ENCODE assay signal across 19 cellular contexts in genomic region chr4:150074064-150074463, GRCh38. TPM values are rescaled to one million over a fixed set of nuclear protein-coding genes. Genes with fewer than 3 reads are reported as not detected.
A peak's percentile ranks its signal among the peaks of the same experiment; 100 is the strongest.
DNase-seq lines count a peak whose midpoint lies in the region; ATAC-seq, FAIRE-seq and TF ChIP-seq lines count a peak whose summit lies in the region.
"Had no signal": no experiment of that assay in that cellular context is flagged by ENCODE, and none has a peak within 500 bp of the region (broad histone marks: within the 10 kb centered on the region; RNA-seq: fewer than 3 reads in every experiment).

No MANE protein-coding gene starts in this region.

- no peak overlapping the region for H2BK120ac ChIP-seq in IMR-90 (ENCODE audit: low read depth, low read length)
- no peak overlapping the region for H2BK120ac ChIP-seq in mesenchymal stem cell (ENCODE audit: low read depth, low read length)

- no peaks in the 10 kb centered on the region for H3K36me3 Mint-ChIP-seq in activated naive CD8-positive, alpha-beta T cell treated with anti-CD3 and anti-CD28 coated beads for 36 hours
- H3K36me3 Mint-ChIP-seq in natural killer cell = no peaks in the 10 kb centered on the region
- H3K36me3 Mint-ChIP-seq: CD4-positive, alpha-beta memory T cell had no signal

- H3K14ac ChIP-seq in IMR-90 (replicated peaks; ENCODE audit: low read depth, low read length) = no peak overlapping the region
- no peak overlapping the region for H3K14ac ChIP-seq in mesenchymal stem cell (ENCODE audit: low read length in 2 of 2)

- H4K8ac ChIP-seq in IMR-90 (ENCODE audit: low read depth in 2 of 2, low read length in 2 of 2) (no peak overlapping the region), mesenchymal stem cell (ENCODE audit: low read length) (no peak overlapping the region)

- ATAC-seq in HepG2 (no peak), right lobe of liver (no peak), IMR-90 (ENCODE audit: low read depth) (no peak), natural killer cell (no peak)
- ATAC-seq: GM12878, GM23338 had no signal

- intact Hi-C loops in HepG2 (cut with micrococcal nuclease; ENCODE audit: unreplicated experiment) = no loop called here
- intact Hi-C loops in right lobe of liver (cut with DNase I) = no loop called here
- intact Hi-C loops in IMR-90 (cut with micrococcal nuclease) = no loop called here
- intact Hi-C loops in natural killer cell (cut with micrococcal nuclease) = no loop called here
- intact Hi-C loops in breast epithelium (cut with DNase I; ENCODE audit: low total_unique reads) = no loop called here

- 0 out of 2 replicates have a peak, but pooled peaks cover 2% of the 10 kb centered on the region for H3K9me1 ChIP-seq in IMR-90 (ENCODE audit: insufficient read depth, low read length)

- H3K27me3 ChIP-seq in HepG2 (ENCODE audit: control insufficient read depth in 1 of 2, insufficient read depth in 2 of 2, low read length in 2 of 2) (peaks cover under 1 to 5% of the 10 kb centered on the region in 2 experiments; a peak in 1 of 5 replicates), right lobe of liver (peaks cover 0 to 2% of the 10 kb centered on the region in 2 donors), IMR-90 (ENCODE audit: control insufficient read depth, insufficient read depth, low read length) (no peaks in the 10 kb centered on the region), mesenchymal stem cell (ENCODE audit: control insufficient read depth in 1 of 2, insufficient read depth in 1 of 2, low read length in 2 of 2) (no peaks in the 10 kb centered on the region), breast epithelium (no peaks in the 10 kb centered on the region)

- peaks cover 0 to 1% of the 10 kb centered on the region in 2 experiments; a peak in 2 of 4 replicates for H3K79me1 ChIP-seq in IMR-90 (ENCODE audit: low read depth in 1 of 2, low read length in 2 of 2)
- peaks cover 4% of the 10 kb centered on the region for H3K79me1 ChIP-seq in mesenchymal stem cell (replicated peaks; ENCODE audit: low read length, poor library complexity, severe bottlenecking)

- H4K91ac ChIP-seq in IMR-90 (ENCODE audit: insufficient read depth, low read depth, low read length) (no peak overlapping the region), mesenchymal stem cell (ENCODE audit: low read length) (no peak overlapping the region)

- TF ChIP-seq CTCF in HepG2 (CRISPR knock-in tag; IDR thresholded peaks at IDR 0.05) (no peak), right lobe of liver (IDR thresholded peaks at IDR 0.05) (no peak), IMR-90 (conservative IDR thresholded peaks at IDR 0.05; ENCODE audit: low read depth, low read length) (no peak), natural killer cell (IDR thresholded peaks at IDR 0.05) (no peak), breast epithelium (IDR thresholded peaks at IDR 0.05) (no peak)

- 2% methylated on average over 2 of the region's 2 CpGs for WGBS in HepG2 (ENCODE audit: low lambda C conversion rate)
- WGBS in right lobe of liver (ENCODE audit: insufficient coverage, low coverage, low lambda C conversion rate, missing lambda C conversion rate) = 66% methylated on average over 2 of the region's 2 CpGs
- no CpG with 5 or more reads among the region's 2 CpGs for WGBS in IMR-90 (ENCODE audit: extremely low coverage in 2 of 2, insufficient read length in 1 of 2), 2 experiments
- 80% methylated on average over 1 of the region's 2 CpGs for WGBS in mesenchymal stem cell

- H3K4me3 ChIP-seq in HepG2 (replicated peaks in 1 of 3; ENCODE audit: insufficient read depth in 1 of 3, low read depth in 2 of 3, low read length in 3 of 3) (no peak overlapping the region), right lobe of liver (no peak overlapping the region), IMR-90 (ENCODE audit: insufficient read depth, low read depth, low read length) (no peak overlapping the region), mesenchymal stem cell (ENCODE audit: insufficient read depth in 1 of 2, low read depth in 1 of 2, low read length in 2 of 2) (no peak overlapping the region), breast epithelium (no peak overlapping the region)
- H3K4me3 ChIP-seq: GM12878, GM23338, HAP-1 had no signal

- TF ChIP-seq EP300 in HepG2 (IDR thresholded peaks at IDR 0.05; ENCODE audit: low read depth in 2 of 2, low read length in 2 of 2) = no peak
- TF ChIP-seq EP300 in HepG2 (CRISPR knock-in tag; IDR thresholded peaks at IDR 0.05; ENCODE audit: borderline replicate concordance) = no peak

- 0 out of 2 replicates have a peak overlapping the region, but pooled peaks have one; percentile 40 for H3K4ac ChIP-seq in IMR-90 (ENCODE audit: low read depth, low read length)
- H3K4ac ChIP-seq in mesenchymal stem cell (ENCODE audit: low read depth in 1 of 2, low read length in 2 of 2) = no peak overlapping the region

- no peaks in the 10 kb centered on the region for H3K4me1 Mint-ChIP-seq in activated naive CD8-positive, alpha-beta T cell treated with anti-CD3 and anti-CD28 coated beads for 36 hours
- H3K4me1 Mint-ChIP-seq in natural killer cell = no peaks in the 10 kb centered on the region

- H3K27ac Mint-ChIP-seq in activated naive CD8-positive, alpha-beta T cell treated with anti-CD3 and anti-CD28 coated beads for 36 hours = no peak overlapping the region
- H3K27ac Mint-ChIP-seq in natural killer cell = no peak overlapping the region
- H3K27ac Mint-ChIP-seq: CD4-positive, alpha-beta memory T cell; GM23338 had no signal

- H3K4me2 ChIP-seq in HepG2 (ENCODE audit: low read depth, low read length) (no peak overlapping the region), IMR-90 (ENCODE audit: low read depth, low read length) (no peak overlapping the region), mesenchymal stem cell (ENCODE audit: low read length, poor library complexity, severe bottlenecking) (no peak overlapping the region)
- H3K4me2 ChIP-seq: GM23338 had no signal

- H3K4me1 ChIP-seq in HepG2 (ENCODE audit: insufficient read depth, low read length) (no peaks in the 10 kb centered on the region), right lobe of liver (peaks cover 0 to 8% (median 0%) of the 10 kb centered on the region in 4 donors), IMR-90 (ENCODE audit: control insufficient read depth, insufficient read depth, low read length) (peaks cover 5% of the 10 kb centered on the region; the same call in 1 of the 2 replicates), mesenchymal stem cell (ENCODE audit: control insufficient read depth, insufficient read depth, low read depth, low read length) (peaks cover 6% of the 10 kb centered on the region), breast epithelium (peaks cover 0 to 6% of the 10 kb centered on the region in 2 donors)
- H3K4me1 ChIP-seq: HAP-1 had no signal

- H2BK15ac ChIP-seq in IMR-90 (ENCODE audit: low read depth, low read length) = no peak overlapping the region; the same call in 2 of the 3 replicates
- H2BK15ac ChIP-seq in mesenchymal stem cell (ENCODE audit: low read depth, poor library complexity, severe bottlenecking) = no peak overlapping the region

- H3K36me3 ChIP-seq in HepG2 (replicated peaks in 1 of 2; ENCODE audit: control insufficient read depth in 1 of 2, insufficient read depth in 2 of 2, low read length in 2 of 2) (no peaks in the 10 kb centered on the region), right lobe of liver (no peaks in the 10 kb centered on the region), IMR-90 (ENCODE audit: control insufficient read depth, insufficient read depth, low read length) (no peaks in the 10 kb centered on the region), mesenchymal stem cell (ENCODE audit: control insufficient read depth in 1 of 2, insufficient read depth in 2 of 2, low read depth in 1 of 2, low read length in 2 of 2) (no peaks in the 10 kb centered on the region), breast epithelium (no peaks in the 10 kb centered on the region)
- H3K36me3 ChIP-seq: HAP-1 had no signal

- no peak overlapping the region for H4K5ac ChIP-seq in IMR-90 (ENCODE audit: low read depth, low read length)

- no peak overlapping the region for H2AK9ac ChIP-seq in IMR-90 (replicated peaks; ENCODE audit: low read depth, low read length, poor library complexity)

- no peak overlapping the region for H3K27ac ChIP-seq in HepG2 (ENCODE audit: extremely low read length, insufficient read depth, low read length)
- H3K27ac ChIP-seq in right lobe of liver = no peak overlapping the region
- H3K27ac ChIP-seq in IMR-90 (ENCODE audit: insufficient read depth, low read length) = no peak overlapping the region
- peak overlapping the region; percentile 29 for H3K27ac ChIP-seq in mesenchymal stem cell (ENCODE audit: low read length, poor library complexity, severe bottlenecking)
- H3K27ac ChIP-seq in breast epithelium = no peak overlapping the region

- H4K20me1 ChIP-seq in HepG2 (ENCODE audit: insufficient read depth, low read length) (no peaks in the 10 kb centered on the region), IMR-90 (ENCODE audit: insufficient read depth, low read length) (no peaks in the 10 kb centered on the region)

- CTCF ChIA-PET in HepG2 (lab: Yijun Ruan, JAX; ENCODE audit: low intra/inter-chr PET ratio, low total read pairs) (no interaction called here), IMR-90 (lab: Yijun Ruan, JAX) (no interaction called here)

- H3K9me3 ChIP-seq in HepG2 (ENCODE audit: low read length) = no peaks in the 10 kb centered on the region
- no peaks in the 10 kb centered on the region for H3K9me3 ChIP-seq in right lobe of liver
- H3K9me3 ChIP-seq in IMR-90 (ENCODE audit: control insufficient read depth, insufficient read depth, low read length) = no peaks in the 10 kb centered on the region
- H3K9me3 ChIP-seq in mesenchymal stem cell (ENCODE audit: control insufficient read depth, low read length) = no peaks in the 10 kb centered on the region
- no peaks in the 10 kb centered on the region for H3K9me3 ChIP-seq in breast epithelium
- H3K9me3 ChIP-seq: HAP-1 had no signal

- no peak overlapping the region for H3K18ac ChIP-seq in IMR-90 (ENCODE audit: low read depth, low read length)
- no peak overlapping the region for H3K18ac ChIP-seq in mesenchymal stem cell (ENCODE audit: low read depth in 1 of 2, low read length in 2 of 2)

- H3K9ac ChIP-seq in HepG2 (ENCODE audit: insufficient read depth, low read depth, low read length) = no peak overlapping the region
- no peak overlapping the region for H3K9ac ChIP-seq in IMR-90 (ENCODE audit: low read depth, low read length)
- no peak overlapping the region for H3K9ac ChIP-seq in mesenchymal stem cell (ENCODE audit: low read length)

- H2AK5ac ChIP-seq in IMR-90 (ENCODE audit: low read depth, low read length) = no peak overlapping the region
- H2AK5ac ChIP-seq in mesenchymal stem cell (ENCODE audit: low read length, severe bottlenecking) = no peak overlapping the region

- TF ChIP-seq RAD21 in HepG2 (CRISPR knock-in tag; IDR thresholded peaks at IDR 0.05) (no peak), IMR-90 (IDR thresholded peaks at IDR 0.05; ENCODE audit: low read length) (no peak)

- dilution Hi-C loops in IMR-90 (cut with HindIII; ENCODE audit: low sequenced_read_pairs, unreplicated experiment) = no loop called here

- BruUV-seq in HepG2 (replicated peaks; lab: Mats Ljungman, UMichigan) (no TSS peak), IMR-90 (replicated peaks; lab: Mats Ljungman, UMichigan) (no TSS peak)

- POLR2A ChIA-PET in HepG2 (lab: Yijun Ruan, JAX) (no interaction called here), IMR-90 (lab: Charles Lee; ENCODE audit: unreplicated experiment) (no interaction called here)

- in situ Hi-C loops in HepG2 (cut with HindIII; ENCODE audit: extremely low pct_ligation_motif_present, low pct_unique_long_range_greater_than_20kb) = no loop called here
- in situ Hi-C loops in IMR-90 (cut with MboI; ENCODE audit: low sequenced_read_pairs) = loop anchor here (5.0 kb wide), 1 partner anchor 62 kb away; no protein-coding TSS in a partner anchor

- no peak overlapping the region for H3K4me3 Mint-ChIP-seq in activated naive CD8-positive, alpha-beta T cell treated with anti-CD3 and anti-CD28 coated beads for 36 hours
- no peak overlapping the region for H3K4me3 Mint-ChIP-seq in natural killer cell
- H3K4me3 Mint-ChIP-seq: CD4-positive, alpha-beta memory T cell; GM23338 had no signal

- no peaks in the 10 kb centered on the region for H3K79me2 ChIP-seq in HepG2 (ENCODE audit: insufficient read depth, low read length)

- FAIRE-seq in HepG2 (lab: Jason Lieb, UNC) = no peak
- FAIRE-seq: G401.6, GM12878, GM19239 had no signal

- no peak for TF ChIP-seq POLR2A in HepG2 (IDR thresholded peaks at IDR 0.05; ENCODE audit: insufficient read depth in 1 of 2, low read depth in 2 of 2, low read length in 2 of 2)
- TF ChIP-seq POLR2A in right lobe of liver (IDR thresholded peaks at IDR 0.05) = no peak
- TF ChIP-seq POLR2A in IMR-90 (IDR thresholded peaks at IDR 0.05; ENCODE audit: low read depth, low read length) = no peak
- no peak for TF ChIP-seq POLR2A in breast epithelium (IDR thresholded peaks at IDR 0.05)

- DNase-seq in HepG2 (ENCODE audit: low spot score) = no peak
- no peak for DNase-seq in right lobe of liver
- no peak for DNase-seq in IMR-90
- no peak for DNase-seq in mesenchymal stem cell
- no peak for DNase-seq in activated naive CD8-positive, alpha-beta T cell treated with anti-CD3 and anti-CD28 coated beads for 36 hours
- DNase-seq in natural killer cell = no peak
- no peak for DNase-seq in breast epithelium (ENCODE audit: low spot score in 2 of 2)
- DNase-seq: 8988T; C1 segment of cervical spinal cord; Calu3; CD4-positive, alpha-beta memory T cell; COR-L47; DMS53; DND-41 had no signal

- H3K23ac ChIP-seq in IMR-90 (ENCODE audit: low read depth, low read length) (no peak overlapping the region), mesenchymal stem cell (ENCODE audit: low read length in 2 of 2) (no peak overlapping the region)

- H2AFZ ChIP-seq in HepG2 (ENCODE audit: low read length) (no peak overlapping the region), IMR-90 (replicated peaks; ENCODE audit: low read length, poor library complexity) (no peak overlapping the region), mesenchymal stem cell (ENCODE audit: low read depth, low read length) (no peak overlapping the region)
- H2AFZ ChIP-seq: GM23338 had no signal

- peaks cover 2% of the 10 kb centered on the region for H3K9me3 Mint-ChIP-seq in activated naive CD8-positive, alpha-beta T cell treated with anti-CD3 and anti-CD28 coated beads for 36 hours
- peaks cover 2% of the 10 kb centered on the region in 2 donors for H3K9me3 Mint-ChIP-seq in natural killer cell
- H3K9me3 Mint-ChIP-seq: GM23338 had no signal

- no peak overlapping the region for H3K56ac ChIP-seq in IMR-90 (ENCODE audit: extremely low read depth, insufficient read depth, low read length)

- H3K27me3 Mint-ChIP-seq in activated naive CD8-positive, alpha-beta T cell treated with anti-CD3 and anti-CD28 coated beads for 36 hours = peaks cover 40% of the 10 kb centered on the region
- H3K27me3 Mint-ChIP-seq in natural killer cell (ENCODE audit: low read depth in 2 of 2) = peaks cover 18 to 33% of the 10 kb centered on the region in 2 donors

- no peak overlapping the region for H2BK12ac ChIP-seq in mesenchymal stem cell (ENCODE audit: low read length in 2 of 2)

- H2BK20ac ChIP-seq in IMR-90 (ENCODE audit: low read depth, low read length) = peak overlapping the region; percentile 73; the same call in 1 of the 2 replicates

- H2BK5ac ChIP-seq in IMR-90 (ENCODE audit: low read depth, low read length, poor library complexity, severe bottlenecking) = no peak overlapping the region
- no peak overlapping the region for H2BK5ac ChIP-seq in mesenchymal stem cell (ENCODE audit: low read depth, low read length, poor library complexity, severe bottlenecking)

RNA-seq across cellular contexts. Expression of gene DCLK2, which starts 4.2 kb away (rescaled TPM):
- total RNA-seq in HepG2 (2016; rRNA removed; fragmentation: Illumina TruSeq; extraction: Trizol) = not detected in 2 replicates
- total RNA-seq in HepG2 (2016; cell fraction: cytosol; rRNA removed; fragmentation: Illumina TruSeq; extraction: Trizol; ENCODE audit: low read depth) = not detected in 2 replicates
- total RNA-seq in HepG2 (2016; cell fraction: insoluble cytoplasmic fraction; rRNA removed; fragmentation: Illumina TruSeq; extraction: Trizol) = not detected in 2 replicates
- not detected in 2 replicates for total RNA-seq in HepG2 (2016; cell fraction: membrane; rRNA removed; fragmentation: Illumina TruSeq; extraction: Trizol)
- not detected in 2 replicates for total RNA-seq in HepG2 (2016; cell fraction: nucleus; rRNA removed; fragmentation: Illumina TruSeq; extraction: Trizol)
- not detected in 2 replicates for polyA plus RNA-seq in HepG2 (2011; rRNA removed)
- not detected in 2 replicates for polyA plus RNA-seq in HepG2 (2011; cell fraction: cytosol; rRNA removed)
- polyA plus RNA-seq in HepG2 (2011; cell fraction: nucleus; rRNA removed) = not detected in 2 replicates
- not detected in 2 replicates for polyA plus RNA-seq in HepG2 (2012)
- 0.02 TPM in 1 of 2 replicates, not detected in the other for polyA plus RNA-seq in HepG2 (2016; cell fraction: cytosol; fragmentation: Illumina TruSeq; extraction: Trizol; ENCODE audit: low read depth)
- polyA plus RNA-seq in HepG2 (2016; cell fraction: insoluble cytoplasmic fraction; fragmentation: Illumina TruSeq; extraction: Trizol; ENCODE audit: low read depth) = not detected in 2 replicates
- polyA plus RNA-seq in HepG2 (2016; cell fraction: membrane; fragmentation: Illumina TruSeq; extraction: Trizol; ENCODE audit: low read depth) = not detected in 2 replicates
- not detected in 2 replicates for polyA plus RNA-seq in HepG2 (2016; cell fraction: nucleus; fragmentation: Illumina TruSeq; extraction: Trizol; ENCODE audit: insufficient read depth, low read depth)
- 4.1 TPM in 1 of 2 replicates, not detected in the other for polyA minus RNA-seq in HepG2 (2011; rRNA and poly(A)+ RNA removed; ENCODE audit: low replicate concordance)
- not detected in 2 replicates for polyA minus RNA-seq in HepG2 (2011; cell fraction: cytosol; rRNA and poly(A)+ RNA removed)
- not detected in 2 replicates for polyA minus RNA-seq in HepG2 (2011; cell fraction: nucleus; rRNA and poly(A)+ RNA removed)
- 1 to 10 TPM in 2 of 6 experiments, under 1 TPM in 4; 0.35 to 1.8 (median 0.68) TPM for total RNA-seq in right lobe of liver
- total RNA-seq in IMR-90 (2012; rRNA removed) = 10.8 and 11.3 TPM in 2 replicates
- polyA plus RNA-seq in IMR-90 (2012; rRNA removed) = 13.2 and 15.5 TPM in 2 replicates
- polyA plus RNA-seq in IMR-90 (2012; cell fraction: cytosol; rRNA removed) = 7.1 and 9.1 TPM in 2 replicates
- 28.7 and 33.6 TPM in 2 replicates for polyA plus RNA-seq in IMR-90 (2012; cell fraction: nucleus; rRNA removed; ENCODE audit: low replicate concordance)
- 11.5 TPM for polyA plus RNA-seq in mesenchymal stem cell (2013, experiment 1 of 2)
- polyA plus RNA-seq in mesenchymal stem cell (2013, experiment 2 of 2) = 11.2 TPM
- total RNA-seq in activated naive CD8-positive, alpha-beta T cell treated with anti-CD3 and anti-CD28 coated beads for 36 hours = not detected
- total RNA-seq in natural killer cell = under 1 TPM in 1 of 3 donors, not detected in 2; 0.31 TPM
- 1 to 10 TPM; 3.4 to 5.2 (median 4.0) TPM for total RNA-seq in breast epithelium
- total RNA-seq: CD4-positive, alpha-beta memory T cell; GM12878 had no signal
- polyA plus RNA-seq: CD4-positive, alpha-beta memory T cell; GM12878; GM23338 had no signal
